In the genomic region with DNA sequence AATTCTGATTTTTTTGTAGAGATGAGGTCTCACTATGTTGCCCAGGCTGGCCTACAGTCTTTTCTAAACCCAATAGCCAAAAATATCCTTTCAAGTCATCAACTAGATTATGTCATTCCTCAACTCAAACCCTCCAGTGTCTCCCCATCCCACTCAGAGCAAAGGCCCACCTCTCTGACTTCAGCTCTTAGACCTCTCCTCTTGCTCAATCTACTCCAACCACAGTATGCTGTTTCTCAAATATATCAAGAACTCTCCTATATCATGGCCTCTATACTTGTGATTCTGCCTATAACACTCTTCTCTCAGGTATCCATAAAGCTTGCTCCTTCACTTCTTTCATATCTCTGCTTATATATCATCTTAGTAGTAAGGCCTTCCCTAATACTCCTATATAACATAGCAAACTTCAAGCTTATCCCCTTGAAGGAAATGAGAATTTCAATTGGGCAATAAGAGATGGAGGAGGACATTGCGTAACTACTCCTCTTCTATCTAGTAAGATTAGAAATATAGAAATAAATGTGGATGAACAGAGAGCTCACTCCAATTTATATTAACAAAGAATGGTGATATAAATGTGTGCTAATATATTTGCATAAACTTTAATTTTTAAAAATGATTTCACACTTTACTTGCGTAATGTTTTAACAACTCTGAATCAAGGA, we compare ENCODE assay signal across 18 cellular contexts.
"Had no signal": no experiment of that assay in that cellular context is flagged by ENCODE, and none has a peak within 500 bp of the region (broad histone marks: within the 10 kb centered on the region; RNA-seq: fewer than 3 reads in every experiment).

No MANE protein-coding gene starts in this region.

- H3K27me3 ChIP-seq: body of pancreas, heart left ventricle, left lung, tibial nerve had no signal

- DNase-seq: activated B cell treated with CpG ODN at 0.5 μM for 24 hours; activated CD4-positive, alpha-beta T cell treated with anti-CD3 and anti-CD28 coated beads, Interleukin-2, amount 10 ng/mL, durations not matched to agents 24 days and 14 days; activated CD8-positive, alpha-beta memory T cell treated with anti-CD3 and anti-CD28 coated beads for 24 hours; activated naive CD4-positive, alpha-beta T cell treated with anti-CD3 and anti-CD28 coated beads, Interleukin-2, amount 50 U/mL, for 16 hours; amniotic stem cell; body of pancreas; endodermal cell; erythroblast; heart left ventricle; left lung; natural killer cell; nucleus accumbens; right cardiac atrium; stimulated activated CD4-positive, alpha-beta T cell treated with anti-CD3 and anti-CD28 coated beads, Interleukin-2, amount 100 ng/mL, for 24 hours; stimulated activated naive B cell treated with anti-CD40 and anti-IgM and Interleukin-4, amounts not matched to agents 10 μg/mL and 1 μg/mL and 100 μg/mL, for 72 hours had no signal

- H3K4me3 ChIP-seq: body of pancreas, heart left ventricle, left lung, tibial nerve had no signal

- H3K4me1 ChIP-seq: body of pancreas, heart left ventricle, left lung, tibial nerve had no signal

- FAIRE-seq: frontal cortex, keratinocyte had no signal

- H3K9me3 ChIP-seq: body of pancreas, left lung had no signal

- ATAC-seq: body of pancreas; heart left ventricle; left lung; natural killer cell; right cardiac atrium; stimulated activated naive B cell treated with anti-CD40 and anti-IgM and Interleukin-4, amounts not matched to agents 10 μg/mL and 1 μg/mL and 100 μg/mL, for 72 hours had no signal

- H3K27ac ChIP-seq: body of pancreas, heart left ventricle, left lung, tibial nerve had no signal

- H3K36me3 ChIP-seq: heart left ventricle, left lung, tibial nerve had no signal
